ENCODE assay signal across 9 cellular contexts in genomic region chr17:77428020-77428781, GRCh38.
DNase-seq lines count a peak whose midpoint lies in the region; TF ChIP-seq lines count a peak whose summit lies in the region.
"Had no signal": no experiment of that assay in that cellular context is flagged by ENCODE, and none has a peak within 500 bp of the region (broad histone marks: within the 10 kb centered on the region; RNA-seq: fewer than 3 reads in every experiment).

No MANE protein-coding gene starts in this region.

- H3K9me3 ChIP-seq in Caco-2: no peaks in the 10 kb centered on the region

- DNase-seq in Caco-2: no peak
- DNase-seq in OCI-M1 (lab: John Stamatoyannopoulos, UW): peak; percentile 96
- DNase-seq in dorsolateral prefrontal cortex: peak in 1 of 10 donors; percentile 38
- DNase-seq in progenitor cell of endocrine pancreas (ENCODE audit: low spot score, unreplicated experiment): no peak
- DNase-seq in kidney tubule cell (ENCODE audit: low spot score): no peak
- no peak for DNase-seq in posterior vena cava (ENCODE audit: low spot score)
- DNase-seq in ureter (ENCODE audit: low spot score): no peak
- no peak for DNase-seq in GM19240 (ENCODE audit: insufficient read length, low spot score)
- DNase-seq: activated naive CD8-positive, alpha-beta T cell treated with anti-CD3 and anti-CD28 coated beads, Interleukin-2, amount 10 ng/mL, durations not matched to agents 7 days and 5 days had no signal

- TF ChIP-seq CTCF in Caco-2 (IDR thresholded peaks at IDR 0.05; ENCODE audit: insufficient read depth in 1 of 2, low read depth in 1 of 2, low read length in 1 of 2, severe bottlenecking in 1 of 2, unreplicated experiment in 1 of 2): no peak
- no peak for TF ChIP-seq CTCF in dorsolateral prefrontal cortex (IDR thresholded peaks at IDR 0.05 in 54 of 56, conservative IDR thresholded peaks at IDR 0.05 in 2 of 56; ENCODE audit: low read depth in 1 of 56, partially characterized antibody in 56 of 56)
- no peak for TF ChIP-seq CTCF in progenitor cell of endocrine pancreas (IDR thresholded peaks at IDR 0.05; ENCODE audit: unreplicated experiment)

- H3K36me3 Mint-ChIP-seq in Caco-2 (ENCODE audit: insufficient read depth, unreplicated experiment) (peaks cover 15% of the 10 kb centered on the region), progenitor cell of endocrine pancreas (ENCODE audit: insufficient read depth) (no peaks in the 10 kb centered on the region)
- H3K36me3 Mint-ChIP-seq: activated naive CD8-positive, alpha-beta T cell treated with anti-CD3 and anti-CD28 coated beads, Interleukin-2, amount 10 ng/mL, durations not matched to agents 7 days and 5 days had no signal

- BruUV-seq in Caco-2 (replicated peaks; lab: Mats Ljungman, UMichigan): no TSS peak

- H3K4me3 Mint-ChIP-seq in Caco-2 (ENCODE audit: unreplicated experiment) (no peak overlapping the region), progenitor cell of endocrine pancreas (ENCODE audit: low read depth) (no peak overlapping the region)
- H3K4me3 Mint-ChIP-seq: activated naive CD8-positive, alpha-beta T cell treated with anti-CD3 and anti-CD28 coated beads, Interleukin-2, amount 10 ng/mL, durations not matched to agents 7 days and 5 days had no signal

- peaks cover 24% of the 10 kb centered on the region for H3K4me1 Mint-ChIP-seq in Caco-2 (ENCODE audit: low read depth, unreplicated experiment)
- peaks cover 5% of the 10 kb centered on the region for H3K4me1 Mint-ChIP-seq in progenitor cell of endocrine pancreas (ENCODE audit: low read depth)

- H3K4me1 ChIP-seq in Caco-2: peaks cover 27% of the 10 kb centered on the region

- H3K9me3 Mint-ChIP-seq in Caco-2 (ENCODE audit: unreplicated experiment) (no peaks in the 10 kb centered on the region), progenitor cell of endocrine pancreas (ENCODE audit: low read depth) (no peaks in the 10 kb centered on the region)
- H3K9me3 Mint-ChIP-seq: activated naive CD8-positive, alpha-beta T cell treated with anti-CD3 and anti-CD28 coated beads, Interleukin-2, amount 10 ng/mL, durations not matched to agents 7 days and 5 days had no signal

- H3K27ac Mint-ChIP-seq in Caco-2 (ENCODE audit: unreplicated experiment) (peak overlapping the region; percentile 36), progenitor cell of endocrine pancreas (peak overlapping the region; percentile 64)

- no peak overlapping the region for H3K4me3 ChIP-seq in Caco-2 (ENCODE audit: low read depth, low read length)
- H3K4me3 ChIP-seq in dorsolateral prefrontal cortex: no peak overlapping the region

- H3K36me3 ChIP-seq in Caco-2 (ENCODE audit: control insufficient read depth, insufficient read depth, low read length): no peaks in the 10 kb centered on the region; the same call in 1 of the 2 replicates

- intact Hi-C loops in Caco-2 (cut with micrococcal nuclease; ENCODE audit: unreplicated experiment) (no loop called here), dorsolateral prefrontal cortex (cut with DNase I) (loop anchor here in 1 of 2 donors (2.0 kb wide), 1 partner anchor 67 kb away; no protein-coding TSS in a partner anchor), posterior vena cava (cut with DNase I) (loop anchor here in 1 of 2 donors (5.0 kb wide), 1 partner anchor 96 kb away; no protein-coding TSS in a partner anchor)

- no peaks in the 10 kb centered on the region for H3K27me3 ChIP-seq in Caco-2 (replicated peaks; ENCODE audit: control insufficient read depth, insufficient read depth, low read length)
- H3K27me3 ChIP-seq in dorsolateral prefrontal cortex: no peaks in the 10 kb centered on the region

- peak overlapping the region in 47 of 59 donors; percentile 8 to 88 (median 58) for H3K27ac ChIP-seq in dorsolateral prefrontal cortex

- H3K27me3 Mint-ChIP-seq in Caco-2 (ENCODE audit: insufficient read depth, unreplicated experiment) (no peaks in the 10 kb centered on the region), progenitor cell of endocrine pancreas (no peaks in the 10 kb centered on the region)
- H3K27me3 Mint-ChIP-seq: activated naive CD8-positive, alpha-beta T cell treated with anti-CD3 and anti-CD28 coated beads, Interleukin-2, amount 10 ng/mL, durations not matched to agents 7 days and 5 days had no signal

- POLR2A ChIA-PET in Caco-2 (lab: Charles Lee): no interaction called here

- CTCF ChIA-PET in Caco-2 (lab: Charles Lee): no interaction called here
